Comparison of ENCODE assay signal across 9 cellular contexts in the genomic region with DNA sequence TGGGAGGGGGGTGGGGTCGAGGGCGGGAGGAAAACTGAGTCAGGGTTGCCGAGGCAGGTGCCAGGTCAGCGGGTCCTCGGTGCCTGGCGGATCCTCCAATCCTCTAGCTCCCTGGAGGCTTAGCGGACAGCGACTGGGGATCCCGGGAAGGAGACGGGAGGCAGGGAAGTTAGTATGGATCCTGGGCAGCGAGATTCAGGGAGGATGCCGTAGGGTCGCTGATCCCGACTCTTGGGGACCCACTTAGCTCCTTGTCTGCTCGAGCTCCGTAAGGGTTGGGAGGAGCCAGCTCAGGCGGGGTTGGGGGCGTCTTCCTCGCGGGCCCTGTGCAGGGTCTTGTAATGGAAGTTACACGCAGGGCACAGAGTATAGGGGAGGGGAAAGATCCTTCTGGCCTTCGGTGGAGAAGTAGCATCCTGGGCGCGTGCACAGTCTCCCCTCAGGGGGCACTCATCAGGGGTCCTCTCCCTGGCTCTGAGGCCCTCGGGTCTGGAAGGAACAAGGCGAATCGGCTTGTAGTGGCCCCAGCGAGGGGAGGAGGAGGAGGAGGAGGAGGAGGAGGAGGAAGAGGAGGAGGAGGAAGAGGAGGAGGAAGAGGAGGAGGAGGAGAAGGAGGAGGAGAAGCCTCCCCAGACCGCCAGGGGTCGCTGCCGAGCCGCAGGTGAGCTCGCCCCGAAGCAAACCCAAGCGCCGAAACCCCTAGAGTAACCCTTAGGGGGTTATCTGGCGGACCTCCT. TPM values are rescaled to one million over a fixed set of nuclear protein-coding genes. Genes with fewer than 3 reads are reported as not detected.
A peak's percentile ranks its signal among the peaks of the same experiment; 100 is the strongest.
DNase-seq lines count a peak whose midpoint lies in the region; ATAC-seq and TF ChIP-seq lines count a peak whose summit lies in the region.
"Had no signal": no experiment of that assay in that cellular context is flagged by ENCODE, and none has a peak within 500 bp of the region (broad histone marks: within the 10 kb centered on the region; RNA-seq: fewer than 3 reads in every experiment).

No MANE protein-coding gene starts in this region.

- H3K27me3 ChIP-seq in dorsolateral prefrontal cortex (peaks cover 0 to 50% (median 0%) of the 10 kb centered on the region in 45 donors), mesenchymal stem cell (ENCODE audit: control insufficient read depth in 1 of 2, insufficient read depth in 1 of 2, low read length in 2 of 2) (peaks cover 82 to 90% of the 10 kb centered on the region in 2 experiments)

- H3K4me1 ChIP-seq in mesenchymal stem cell (ENCODE audit: control insufficient read depth, insufficient read depth, low read depth, low read length): peaks cover 16% of the 10 kb centered on the region

- H4K91ac ChIP-seq in mesenchymal stem cell (ENCODE audit: low read length): no peak overlapping the region

- no peak overlapping the region for H2AK5ac ChIP-seq in mesenchymal stem cell (ENCODE audit: low read length, severe bottlenecking)

- H3K4ac ChIP-seq in mesenchymal stem cell (ENCODE audit: low read depth in 1 of 2, low read length in 2 of 2): no peak overlapping the region

- H3K4me3 ChIP-seq in dorsolateral prefrontal cortex (peak overlapping the region; percentile 36 to 80 (median 63)), mesenchymal stem cell (ENCODE audit: insufficient read depth in 1 of 2, low read depth in 1 of 2, low read length in 2 of 2) (peak overlapping the region in 1 of 2 experiments; percentile 72)

- peak overlapping the region in 5 of 59 donors; percentile 27 to 68 (median 44) for H3K27ac ChIP-seq in dorsolateral prefrontal cortex
- no peak overlapping the region for H3K27ac ChIP-seq in mesenchymal stem cell (ENCODE audit: low read length, poor library complexity, severe bottlenecking)

- H3K9ac ChIP-seq in mesenchymal stem cell (ENCODE audit: low read length): no peak overlapping the region

- DNase-seq in NCI-H2029 treated with DMSO at 0.1 percent for 48 hours (lab: John Stamatoyannopoulos, UW) (peak; percentile 39), NCI-H2029 (lab: John Stamatoyannopoulos, UW) (no peak), NCI-H2196 treated with DMSO at 0.1 percent for 48 hours (lab: John Stamatoyannopoulos, UW; ENCODE audit: unreplicated experiment) (peak; percentile 15), dorsolateral prefrontal cortex (peak in 9 of 10 donors; percentile 54 to 86 (median 73)), mesenchymal stem cell (no peak)
- DNase-seq in activated CD4-positive, alpha-beta T cell treated with anti-CD3 and anti-CD28 coated beads, Interleukin-2, amount 50 U/mL, for 4 hours: peak; percentile 65 to 69
- DNase-seq in stimulated activated CD8-positive, alpha-beta memory T cell treated with anti-CD3 and anti-CD28 coated beads, Interleukin-2, amount 100 ng/mL, for 48 hours (ENCODE audit: low read depth in 2 of 2): peak; percentile 67 to 73

- no peak for ATAC-seq in GM18867 (IDR thresholded peaks at IDR 0.05; ENCODE audit: unreplicated experiment)

- no peaks in the 10 kb centered on the region for H3K36me3 ChIP-seq in mesenchymal stem cell (ENCODE audit: control insufficient read depth in 1 of 2, insufficient read depth in 2 of 2, low read depth in 1 of 2, low read length in 2 of 2)

- WGBS in mesenchymal stem cell: 4% methylated on average over 37 of the region's 37 CpGs

- no peak overlapping the region for H3K18ac ChIP-seq in mesenchymal stem cell (ENCODE audit: low read depth in 1 of 2, low read length in 2 of 2)

- no peak overlapping the region for H2AFZ ChIP-seq in mesenchymal stem cell (ENCODE audit: low read depth, low read length)

- H2BK5ac ChIP-seq in mesenchymal stem cell (ENCODE audit: low read depth, low read length, poor library complexity, severe bottlenecking): no peak overlapping the region

- no peak overlapping the region for H3K23ac ChIP-seq in mesenchymal stem cell (ENCODE audit: low read length in 2 of 2)

- H3K4me2 ChIP-seq in mesenchymal stem cell (ENCODE audit: low read length, poor library complexity, severe bottlenecking): peak overlapping the region; percentile 9

- H3K14ac ChIP-seq in mesenchymal stem cell (ENCODE audit: low read length in 2 of 2): no peak overlapping the region

- H2BK15ac ChIP-seq in mesenchymal stem cell (ENCODE audit: low read depth, poor library complexity, severe bottlenecking): no peak overlapping the region

- no peak overlapping the region for H4K8ac ChIP-seq in mesenchymal stem cell (ENCODE audit: low read length)

- TF ChIP-seq CTCF in dorsolateral prefrontal cortex (IDR thresholded peaks at IDR 0.05 in 54 of 56, conservative IDR thresholded peaks at IDR 0.05 in 2 of 56; ENCODE audit: low read depth in 1 of 56, partially characterized antibody in 56 of 56): peak; percentile 32 to 86 (median 75)

- no peak overlapping the region for H2BK12ac ChIP-seq in mesenchymal stem cell (ENCODE audit: low read length in 2 of 2)

- intact Hi-C loops in dorsolateral prefrontal cortex (cut with DNase I): loop anchor here (1.0 to 2.0 kb wide), 3 partner anchors 66 to 326 kb away; a partner anchor contains a TSS

- H3K79me1 ChIP-seq in mesenchymal stem cell (replicated peaks; ENCODE audit: low read length, poor library complexity, severe bottlenecking): no peaks in the 10 kb centered on the region

- H2BK120ac ChIP-seq in mesenchymal stem cell (ENCODE audit: low read depth, low read length): no peak overlapping the region

- H3K9me3 ChIP-seq in mesenchymal stem cell (ENCODE audit: control insufficient read depth, low read length): no peaks in the 10 kb centered on the region

RNA-seq across cellular contexts. Expression of a gene that starts 6.4 kb away (rescaled TPM):
- 100 to 1,000 TPM in 119 of 120 experiments, 10 to 100 TPM in 1; 95.7 to 439 (median 309) TPM for total RNA-seq in dorsolateral prefrontal cortex
- polyA plus RNA-seq in mesenchymal stem cell (2013, experiment 1 of 2): 8.0 TPM
- 8.4 TPM for polyA plus RNA-seq in mesenchymal stem cell (2013, experiment 2 of 2)

RNA-seq across cellular contexts. Expression of a gene that starts 13.9 kb away (rescaled TPM):
- 10 to 100 TPM in 1 of 120 experiments, 1 to 10 TPM in 34, under 1 TPM in 42, not detected in 43; 0.17 to 18.4 (median 0.84) TPM for total RNA-seq in dorsolateral prefrontal cortex
- not detected for polyA plus RNA-seq in mesenchymal stem cell (2013, experiment 1 of 2)
- polyA plus RNA-seq in mesenchymal stem cell (2013, experiment 2 of 2): not detected
- total RNA-seq: renal cortical epithelial cell had no signal

RNA-seq across cellular contexts. Expression of a gene that starts 50.6 kb away (rescaled TPM):
- total RNA-seq in dorsolateral prefrontal cortex: 10 to 100 TPM; 20.9 to 40.0 (median 26.7) TPM
- polyA plus RNA-seq in mesenchymal stem cell (2013, experiment 1 of 2): 9.5 TPM
- polyA plus RNA-seq in mesenchymal stem cell (2013, experiment 2 of 2): 9.3 TPM

Comparison
In these comparisons a context has a peak if more than half of its experiments do, and no peak if none do; other contexts are left out.
1. DNase-seq: peak in NCI-H2029 treated with DMSO at 0.1 percent for 48 hours (single experiment), NCI-H2196 treated with DMSO at 0.1 percent for 48 hours (single experiment), activated CD4-positive, alpha-beta T cell treated with anti-CD3 and anti-CD28 coated beads, Interleukin-2, amount 50 U/mL, for 4 hours (2 of 2), dorsolateral prefrontal cortex (9 of 10) and stimulated activated CD8-positive, alpha-beta memory T cell treated with anti-CD3 and anti-CD28 coated beads, Interleukin-2, amount 100 ng/mL, for 48 hours (2 of 2); none in NCI-H2029 (single experiment) and mesenchymal stem cell (single experiment).